8 cellular contexts compared by ENCODE assay signal in genomic region chr5:132007399-132008162, GRCh38. TPM values are rescaled to one million over a fixed set of nuclear protein-coding genes. Genes with fewer than 3 reads are reported as not detected.
A peak's percentile ranks its signal among the peaks of the same experiment; 100 is the strongest.
DNase-seq lines count a peak whose midpoint lies in the region; ATAC-seq and TF ChIP-seq lines count a peak whose summit lies in the region.

No MANE protein-coding gene starts in this region.

- TF ChIP-seq CTCF in LNCaP clone FGC (IDR thresholded peaks at IDR 0.05; ENCODE audit: control insufficient read depth, extremely low read depth, insufficient read depth) (peak; percentile 89), foreskin keratinocyte (conservative IDR thresholded peaks at IDR 0.05) (peak; percentile 85), thyroid gland (IDR thresholded peaks at IDR 0.05) (peak in 5 of 6 experiments; percentile 32 to 79 (median 71))

- DNase-seq in EH (ENCODE audit: low read depth), result peak; percentile 79
- peak; percentile 64 for DNase-seq in LNCaP clone FGC (ENCODE audit: low read depth)
- peak; percentile 79 for DNase-seq in SIG-M5 treated with dmso at 0.1 percent for 504 hours (lab: John Stamatoyannopoulos, UW; ENCODE audit: unreplicated experiment)
- DNase-seq in activated effector memory CD4-positive, alpha-beta T cell treated with anti-CD3 and anti-CD28 coated beads, Interleukin-2, amount 50 U/mL, for 16 hours, result peak; percentile 87
- peak; percentile 61 to 85 for DNase-seq in foreskin keratinocyte
- peak; percentile 61 for DNase-seq in occipital lobe (lab: John Stamatoyannopoulos, UW)
- peak; percentile 79 to 81 for DNase-seq in thyroid gland

- peaks cover 10% of the 10 kb centered on the region for H3K4me1 ChIP-seq in foreskin keratinocyte
- H3K4me1 ChIP-seq in thyroid gland, result peaks cover 9 to 11% of the 10 kb centered on the region in 2 donors

- H3K36me3 ChIP-seq in thyroid gland, result no peaks in the 10 kb centered on the region

- intact Hi-C loops in thyroid gland (cut with DNase I), result loop anchor here (5.0 to 10.0 kb wide), 2 partner anchors 193 to 420 kb away; no protein-coding TSS in a partner anchor

- 34 to 43% methylated on average over 2 of the region's 2 CpGs for WGBS in thyroid gland, 2 donors

- H3K27ac ChIP-seq in foreskin keratinocyte (no peak overlapping the region), thyroid gland (no peak overlapping the region)

- ATAC-seq in GM21737 (IDR thresholded peaks at IDR 0.05; ENCODE audit: unreplicated experiment) (peak; percentile 65), foreskin keratinocyte (peak; percentile 66)

- no peak overlapping the region for H3K4me3 ChIP-seq in LNCaP clone FGC (ENCODE audit: low read depth, low read length)
- H3K4me3 ChIP-seq in thyroid gland (replicated peaks in 1 of 3), result no peak overlapping the region

- peaks cover 39% of the 10 kb centered on the region for H3K27me3 ChIP-seq in foreskin keratinocyte
- H3K27me3 ChIP-seq in thyroid gland, result no peaks in the 10 kb centered on the region

- TF ChIP-seq POLR2A in thyroid gland (IDR thresholded peaks at IDR 0.05), result no peak

- no peaks in the 10 kb centered on the region for H3K9me3 ChIP-seq in thyroid gland

RNA-seq across cellular contexts. Expression of gene ACSL6, which starts 3.9 kb away (rescaled TPM):
- total RNA-seq in foreskin keratinocyte (0.07 TPM in 2 replicates), occipital lobe (32.9 TPM), thyroid gland (1 to 10 TPM in 3 of 4 donors, under 1 TPM in 1; 0.71 to 6.2 (median 1.2) TPM)
- polyA plus RNA-seq in foreskin keratinocyte, result 0.01 and 0.02 TPM in 2 replicates

RNA-seq across cellular contexts. Expression of gene IL3, which starts 52.9 kb away (rescaled TPM):
- not detected in 2 replicates for total RNA-seq in foreskin keratinocyte
- not detected in 2 replicates for polyA plus RNA-seq in foreskin keratinocyte
- not detected for total RNA-seq in occipital lobe
- not detected for total RNA-seq in thyroid gland
